10 cellular contexts compared by ENCODE assay signal in genomic region chr15:89441295-89441762, GRCh38. TPM values are rescaled to one million over a fixed set of nuclear protein-coding genes. Genes with fewer than 3 reads are reported as not detected.
DNase-seq lines count a peak whose midpoint lies in the region; ATAC-seq and TF ChIP-seq lines count a peak whose summit lies in the region.
"Had no signal": no experiment of that assay in that cellular context is flagged by ENCODE, and none has a peak within 500 bp of the region (broad histone marks: within the 10 kb centered on the region; RNA-seq: fewer than 3 reads in every experiment).

No MANE protein-coding gene starts in this region.

- BruUV-seq in OCI-LY7 (replicated peaks; lab: Mats Ljungman, UMichigan): no TSS peak

- peak overlapping the region; percentile 83 for H3K27ac ChIP-seq in OCI-LY7 (ENCODE audit: low read depth, low read length, poor library complexity, severe bottlenecking)
- H3K27ac ChIP-seq: skin epidermis had no signal

- peak overlapping the region; percentile 76; the same call in 1 of the 2 replicates for H2AFZ ChIP-seq in OCI-LY7 (ENCODE audit: low read length)

- POLR2A ChIA-PET in OCI-LY7 (lab: Charles Lee): interaction anchor here (0.5 to 1.8 kb wide), 5 partner anchors 15 to 90 kb away, joined by 3 to 5 read pairs (median 5); no protein-coding TSS in a partner anchor

- no peaks in the 10 kb centered on the region for H4K20me1 ChIP-seq in OCI-LY7 (ENCODE audit: insufficient read depth, low read length)

- no peak for TF ChIP-seq CTCF in GM12864 (IDR thresholded peaks at IDR 0.05; ENCODE audit: low read depth, low read length, missing control alignments)
- no peak for TF ChIP-seq CTCF in OCI-LY7 (conservative IDR thresholded peaks at IDR 0.05; ENCODE audit: low read length)

- peak; percentile 99 for ATAC-seq in GM19455 (IDR thresholded peaks at IDR 0.05; ENCODE audit: unreplicated experiment)
- peak; percentile 99 for ATAC-seq in HG03064 (IDR thresholded peaks at IDR 0.05; ENCODE audit: low read depth, unreplicated experiment)

- H3K9me2 ChIP-seq in OCI-LY7 (ENCODE audit: insufficient read depth, low read length): no peaks in the 10 kb centered on the region

- intact Hi-C loops in OCI-LY7 (cut with micrococcal nuclease; ENCODE audit: unreplicated experiment): loop anchor here (1.0 kb wide), 1 partner anchor 16 kb away; no protein-coding TSS in a partner anchor

- no peaks in the 10 kb centered on the region for H3K9me3 ChIP-seq in OCI-LY7 (ENCODE audit: low read length)
- H3K9me3 ChIP-seq: Caco-2 had no signal

- CTCF ChIA-PET in OCI-LY7 (lab: Charles Lee; ENCODE audit: unreplicated experiment): interaction anchor here (0.6 to 1.5 kb wide), 3 partner anchors 12 to 81 kb away, joined by 3 to 6 read pairs (median 5); no protein-coding TSS in a partner anchor

- no peaks in the 10 kb centered on the region for H3K79me2 ChIP-seq in OCI-LY7 (ENCODE audit: insufficient read depth, low read depth, low read length)

- peak; percentile 72 for DNase-seq in GM12864 (ENCODE audit: low read depth)
- DNase-seq in OCI-LY7 (ENCODE audit: low spot score): peak; percentile 93
- DNase-seq in effector CD8-positive, alpha-beta T cell (lab: John Stamatoyannopoulos, UW): no peak
- no peak for DNase-seq in DMS153 (lab: John Stamatoyannopoulos, UW)
- no peak for DNase-seq in stimulated activated CD4-positive, alpha-beta T cell treated with anti-CD3 and anti-CD28 coated beads, Interleukin-2, amount 100 ng/mL, for 48 hours
- no peak for DNase-seq in NK-92 (lab: John Stamatoyannopoulos, UW; ENCODE audit: unreplicated experiment)
- DNase-seq: Caco-2 had no signal

- H3K36me3 ChIP-seq in OCI-LY7 (ENCODE audit: insufficient read depth, low read length): no peaks in the 10 kb centered on the region

- H3K4me3 ChIP-seq in GM12864 (ENCODE audit: low read depth, low read length) (no peak overlapping the region), OCI-LY7 (ENCODE audit: low read depth, low read length, poor library complexity, severe bottlenecking) (peak overlapping the region; percentile 53)
- H3K4me3 ChIP-seq: skin epidermis had no signal

- peak overlapping the region; percentile 86 for H3K4me2 ChIP-seq in OCI-LY7 (ENCODE audit: low read length)

- peaks cover 44% of the 10 kb centered on the region for H3K4me1 ChIP-seq in OCI-LY7 (ENCODE audit: insufficient read depth, low read length, poor library complexity, severe bottlenecking)

RNA-seq across cellular contexts. Expression of gene RHCG, which starts 55.1 kb away (rescaled TPM):
- not detected in 2 replicates for total RNA-seq in OCI-LY7 (2014; rRNA removed; shearing (Covaris generic))
- total RNA-seq in OCI-LY7 (2022): not detected in 2 replicates
- total RNA-seq: Caco-2 had no signal

Comparison
In these comparisons a context has a peak if more than half of its experiments do, and no peak if none do; other contexts are left out.
1. DNase-seq: peak in GM12864 (single experiment) and OCI-LY7 (single experiment); none in effector CD8-positive, alpha-beta T cell (single experiment), DMS153 (single experiment), stimulated activated CD4-positive, alpha-beta T cell treated with anti-CD3 and anti-CD28 coated beads, Interleukin-2, amount 100 ng/mL, for 48 hours (0 of 2) and NK-92 (single experiment).